In genomic region chr3:99376926-99377325, GRCh38 we compare ENCODE assay signal across 32 cellular contexts.
"Had no signal": no experiment of that assay in that cellular context is flagged by ENCODE, and none has a peak within 500 bp of the region (broad histone marks: within the 10 kb centered on the region; RNA-seq: fewer than 3 reads in every experiment).

No MANE protein-coding gene starts in this region.

- ATAC-seq: activated CD4-positive, CD25-positive, alpha-beta regulatory T cell treated with anti-CD3 and anti-CD28 coated beads, Interleukin-2, amount 50 U/mL, for 24 hours; activated CD8-positive, alpha-beta T cell treated with anti-CD3 and anti-CD28 coated beads for 36 hours; activated naive CD4-positive, alpha-beta T cell treated with anti-CD3 and anti-CD28 coated beads, Interleukin-2, amount 50 U/mL, for 72 hours; effector memory CD8-positive, alpha-beta T cell; foreskin keratinocyte; gastrocnemius medialis; T-helper 17 cell had no signal

- H3K27ac Mint-ChIP-seq: activated B cell treated with CpG ODN at 0.5 μM for 24 hours; activated CD8-positive, alpha-beta T cell treated with anti-CD3 and anti-CD28 coated beads for 36 hours; activated naive CD4-positive, alpha-beta T cell treated with anti-CD3 and anti-CD28 coated beads, Interleukin-2, amount 10 ng/mL, durations not matched to agents 7 days and 5 days; activated naive CD4-positive, alpha-beta T cell treated with anti-CD3 and anti-CD28 coated beads, Interleukin-2, amount 50 U/mL, for 72 hours; activated naive CD8-positive, alpha-beta T cell treated with anti-CD3 and anti-CD28 coated beads, Interleukin-2, amount 10 ng/mL, durations not matched to agents 7 days and 5 days; activated T-helper 1 cell treated with anti-CD3 and anti-CD28 coated beads, Interleukin-12 subunit alpha, Interleukin-12 subunit beta, Interleukin-2, Interleukin-4 antibody, amounts not matched to agents 30 ng/mL and 10 ng/mL and 1 ng/mL, durations not matched to agents 14 hours and 24 hours and 36 hours; activated T-helper 2 cell treated with anti-CD3 and anti-CD28 coated beads, Interferon-gamma antibody, Interleukin-2, Interleukin-4, amounts not matched to agents 10 μg/mL and 5 μg/mL and 100 μg/mL, durations not matched to agents 14 hours and 24 hours and 36 hours; brain; effector memory CD8-positive, alpha-beta T cell; T-helper 17 cell; T-helper 2 cell treated with Interferon-gamma antibody and Interleukin-4, amounts not matched to agents 5 μg/mL and 100 μg/mL, for 36 hours had no signal

- H3K27me3 Mint-ChIP-seq: activated B cell treated with CpG ODN at 0.5 μM for 24 hours; activated CD8-positive, alpha-beta T cell treated with anti-CD3 and anti-CD28 coated beads for 36 hours; activated naive CD4-positive, alpha-beta T cell treated with anti-CD3 and anti-CD28 coated beads, Interleukin-2, amount 10 ng/mL, durations not matched to agents 7 days and 5 days; activated naive CD8-positive, alpha-beta T cell treated with anti-CD3 and anti-CD28 coated beads, Interleukin-2, amount 10 ng/mL, durations not matched to agents 7 days and 5 days; central memory CD8-positive, alpha-beta T cell; effector memory CD8-positive, alpha-beta T cell; T-helper 17 cell had no signal

- H3K4me1 Mint-ChIP-seq: activated B cell treated with CpG ODN at 0.5 μM for 24 hours; activated naive CD4-positive, alpha-beta T cell treated with anti-CD3 and anti-CD28 coated beads, Interleukin-2, amount 10 ng/mL, durations not matched to agents 7 days and 5 days; activated naive CD8-positive, alpha-beta T cell treated with anti-CD3 and anti-CD28 coated beads, Interleukin-2, amount 10 ng/mL, durations not matched to agents 7 days and 5 days; brain; central memory CD8-positive, alpha-beta T cell; T-helper 17 cell had no signal

- H3K36me3 Mint-ChIP-seq: activated naive CD4-positive, alpha-beta T cell treated with anti-CD3 and anti-CD28 coated beads, Interleukin-2, amount 10 ng/mL, durations not matched to agents 7 days and 5 days; activated naive CD4-positive, alpha-beta T cell treated with anti-CD3 and anti-CD28 coated beads, Interleukin-2, amount 50 U/mL, for 72 hours; activated naive CD8-positive, alpha-beta T cell treated with anti-CD3 and anti-CD28 coated beads, Interleukin-2, amount 10 ng/mL, durations not matched to agents 7 days and 5 days; brain had no signal

- H3K9me3 ChIP-seq: ascending aorta, esophagus muscularis mucosa, gastrocnemius medialis had no signal

- H3K9me3 Mint-ChIP-seq: activated naive CD8-positive, alpha-beta T cell treated with anti-CD3 and anti-CD28 coated beads, Interleukin-2, amount 10 ng/mL, durations not matched to agents 7 days and 5 days; activated T-helper 1 cell treated with anti-CD3 and anti-CD28 coated beads, Interleukin-12 subunit alpha, Interleukin-12 subunit beta, Interleukin-2, Interleukin-4 antibody, amounts not matched to agents 30 ng/mL and 10 ng/mL and 1 ng/mL, durations not matched to agents 14 hours and 24 hours and 36 hours; T-helper 2 cell treated with Interferon-gamma antibody and Interleukin-4, amounts not matched to agents 5 μg/mL and 100 μg/mL, for 36 hours had no signal

- H3K27ac ChIP-seq: ascending aorta, breast epithelium, esophagus muscularis mucosa, foreskin keratinocyte, gastrocnemius medialis, WERI-Rb-1 had no signal

- H3K4me1 ChIP-seq: ascending aorta, breast epithelium, foreskin keratinocyte, gastrocnemius medialis had no signal

- H3K36me3 ChIP-seq: ascending aorta, breast epithelium, esophagus muscularis mucosa, gastrocnemius medialis, WERI-Rb-1 had no signal

- DNase-seq: activated B cell treated with CpG ODN at 0.5 μM for 24 hours; activated CD4-positive, alpha-beta T cell treated with anti-CD3 and anti-CD28 coated beads for 48 hours; activated CD4-positive, alpha-beta T cell treated with anti-CD3 and anti-CD28 coated beads, Interleukin-2, amount 50 U/mL, for 1 hour; activated CD4-positive, alpha-beta T cell treated with anti-CD3 and anti-CD28 coated beads, Interleukin-2, amount 50 U/mL, for 48 hours; activated CD8-positive, alpha-beta memory T cell treated with anti-CD3 and anti-CD28 coated beads for 24 hours; activated CD8-positive, alpha-beta T cell treated with anti-CD3 and anti-CD28 coated beads for 36 hours; activated effector memory CD4-positive, alpha-beta T cell treated with anti-CD3 and anti-CD28 coated beads, Interleukin-2, amount 50 U/mL, for 16 hours; activated naive CD4-positive, alpha-beta T cell; activated naive CD4-positive, alpha-beta T cell treated with anti-CD3 and anti-CD28 coated beads, Interleukin-2, amount 10 ng/mL, durations not matched to agents 7 days and 5 days; activated naive CD8-positive, alpha-beta T cell treated with anti-CD3 and anti-CD28 coated beads, Interleukin-2, amount 10 ng/mL, durations not matched to agents 7 days and 5 days; activated T-cell treated with anti-CD3 and anti-CD28 coated beads, Interleukin-2, amount 50 U/mL, for 48 hours; cortex of kidney; dermis blood vessel endothelial cell; effector CD4-positive, alpha-beta T cell; effector memory CD8-positive, alpha-beta T cell; erythroblast; foreskin keratinocyte; gastrocnemius medialis; T-helper 1 cell; T-helper 17 cell; T1000; WERI-Rb-1 had no signal

- H3K27me3 ChIP-seq: ascending aorta, breast epithelium, esophagus muscularis mucosa, foreskin keratinocyte, gastrocnemius medialis had no signal

- H3K4me3 ChIP-seq: ascending aorta, breast epithelium, esophagus muscularis mucosa, gastrocnemius medialis had no signal

- H3K4me3 Mint-ChIP-seq: activated B cell treated with CpG ODN at 0.5 μM for 24 hours; activated CD8-positive, alpha-beta T cell treated with anti-CD3 and anti-CD28 coated beads for 36 hours; activated naive CD4-positive, alpha-beta T cell treated with anti-CD3 and anti-CD28 coated beads, Interleukin-2, amount 10 ng/mL, durations not matched to agents 7 days and 5 days; activated naive CD8-positive, alpha-beta T cell treated with anti-CD3 and anti-CD28 coated beads, Interleukin-2, amount 10 ng/mL, durations not matched to agents 7 days and 5 days; activated T-helper 1 cell treated with anti-CD3 and anti-CD28 coated beads, Interleukin-12 subunit alpha, Interleukin-12 subunit beta, Interleukin-2, Interleukin-4 antibody, amounts not matched to agents 30 ng/mL and 10 ng/mL and 1 ng/mL, durations not matched to agents 14 hours and 24 hours and 36 hours; brain; central memory CD8-positive, alpha-beta T cell; effector memory CD8-positive, alpha-beta T cell; T-helper 17 cell; T-helper 2 cell treated with Interferon-gamma antibody and Interleukin-4, amounts not matched to agents 5 μg/mL and 100 μg/mL, for 36 hours had no signal
